Comparison of ENCODE assay signal across 8 cellular contexts in the genomic region with DNA sequence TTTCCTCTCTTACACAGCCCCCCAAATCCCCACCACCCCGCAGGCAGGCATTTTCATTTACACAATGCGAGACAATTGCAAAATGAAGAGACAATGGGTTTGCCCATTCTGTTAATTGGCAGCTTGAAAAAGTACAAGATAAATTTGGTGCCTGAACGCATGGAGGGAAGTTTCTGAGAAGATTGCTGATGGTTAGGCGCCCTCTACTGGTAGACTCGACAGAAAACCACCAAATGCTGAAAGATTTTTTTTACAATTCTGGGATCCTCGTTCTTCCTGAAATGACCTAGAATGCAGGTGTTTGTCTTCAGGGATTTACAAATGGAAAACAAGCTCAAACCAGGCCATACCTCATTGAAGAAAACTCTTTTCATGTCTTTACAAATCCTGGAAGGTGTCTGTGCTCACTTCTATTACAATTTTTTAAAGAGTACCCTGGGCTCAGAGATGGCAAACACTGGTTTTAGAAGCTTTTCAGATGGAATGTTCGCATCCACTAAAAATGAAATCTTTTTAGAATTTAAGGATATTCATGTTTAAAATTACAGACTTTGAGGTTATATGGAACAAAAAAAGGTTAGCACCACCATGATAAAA.
A peak's percentile ranks its signal among the peaks of the same experiment; 100 is the strongest.
DNase-seq lines count a peak whose midpoint lies in the region; ATAC-seq, FAIRE-seq and TF ChIP-seq lines count a peak whose summit lies in the region.

No MANE protein-coding gene starts in this region.

- no peak for TF ChIP-seq EP300 in HepG2 (IDR thresholded peaks at IDR 0.05; ENCODE audit: low read depth in 2 of 2, low read length in 2 of 2)
- no peak for TF ChIP-seq EP300 in HepG2 (CRISPR knock-in tag; IDR thresholded peaks at IDR 0.05; ENCODE audit: borderline replicate concordance)

- WGBS in HepG2 (ENCODE audit: low lambda C conversion rate) = 14% methylated on average over 7 of the region's 7 CpGs

- no TSS peak for BruUV-seq in HepG2 (replicated peaks; lab: Mats Ljungman, UMichigan)

- H4K20me1 ChIP-seq in HepG2 (ENCODE audit: insufficient read depth, low read length) = no peaks in the 10 kb centered on the region

- in situ Hi-C loops in HepG2 (cut with HindIII; ENCODE audit: extremely low pct_ligation_motif_present, low pct_unique_long_range_greater_than_20kb) = loop anchor here (10.0 to 25.0 kb wide), 2 partner anchors 664 to 1332 kb away; no protein-coding TSS in a partner anchor

- H3K36me3 Mint-ChIP-seq in WTC11 = peaks cover 13% of the 10 kb centered on the region

- H3K27me3 Mint-ChIP-seq in WTC11 (ENCODE audit: low read depth) = no peaks in the 10 kb centered on the region

- no peaks in the 10 kb centered on the region for H3K27me3 ChIP-seq in HepG2 (ENCODE audit: control insufficient read depth in 1 of 2, insufficient read depth in 2 of 2, low read length in 2 of 2)

- TF ChIP-seq RAD21 in HepG2 (CRISPR knock-in tag; IDR thresholded peaks at IDR 0.05) = peak; percentile 51; the same call in 1 of the 2 replicates

- CTCF ChIA-PET in WTC11 (lab: Charles Lee) (interaction anchor here (0.7 to 2.8 kb wide), 20 partner anchors 11 to 1895 kb away, joined by 3 to 24 read pairs (median 4); no protein-coding TSS in a partner anchor), HepG2 (lab: Yijun Ruan, JAX; ENCODE audit: low intra/inter-chr PET ratio, low total read pairs) (interaction anchor here (1.1 to 1.6 kb wide), 3 partner anchors 658 to 1331 kb away, joined by 3 to 5 read pairs (median 3); no protein-coding TSS in a partner anchor)

- peaks cover 18% of the 10 kb centered on the region for H3K9me3 Mint-ChIP-seq in WTC11

- no peak overlapping the region for H3K4me2 ChIP-seq in HepG2 (ENCODE audit: low read depth, low read length)

- no peaks in the 10 kb centered on the region for H3K79me2 ChIP-seq in HepG2 (ENCODE audit: insufficient read depth, low read length)

- peak; percentile 86 for FAIRE-seq in HepG2 (lab: Jason Lieb, UNC)

- no peak for TF ChIP-seq POLR2A in HepG2 (IDR thresholded peaks at IDR 0.05; ENCODE audit: insufficient read depth in 1 of 2, low read depth in 2 of 2, low read length in 2 of 2)

- TF ChIP-seq CTCF in WTC11 (IDR thresholded peaks at IDR 0.05) (peak; percentile 76), HepG2 (CRISPR knock-in tag; IDR thresholded peaks at IDR 0.05) (peak; percentile 79)

- POLR2A ChIA-PET in WTC11 (lab: Charles Lee) = no interaction called here
- POLR2A ChIA-PET in HepG2 (lab: Yijun Ruan, JAX) = no interaction called here

- H3K4me3 Mint-ChIP-seq in WTC11 = no peak overlapping the region

- H3K9ac ChIP-seq in HepG2 (ENCODE audit: insufficient read depth, low read depth, low read length) = no peak overlapping the region

- no peak overlapping the region for H3K27ac Mint-ChIP-seq in WTC11

- no peak overlapping the region for H2AFZ ChIP-seq in HepG2 (ENCODE audit: low read length)

- intact Hi-C loops in HepG2 (cut with micrococcal nuclease; ENCODE audit: unreplicated experiment) = loop anchor here (2.0 kb wide), 1 partner anchor 1332 kb away; no protein-coding TSS in a partner anchor

- H3K27ac ChIP-seq in HepG2 (ENCODE audit: extremely low read length, insufficient read depth, low read length) = no peak overlapping the region

- ATAC-seq in WTC11 (no peak), HepG2 (no peak), HG02973 (IDR thresholded peaks at IDR 0.05; ENCODE audit: unreplicated experiment) (no peak)

- H3K4me1 Mint-ChIP-seq in WTC11 = 0 out of 2 replicates have a peak, but pooled peaks cover 4% of the 10 kb centered on the region

- peak; percentile 59 for DNase-seq in NCI-H1436 (lab: John Stamatoyannopoulos, UW)
- no peak for DNase-seq in NCI-H1436 treated with DMSO at 0.1 percent for 48 hours (lab: John Stamatoyannopoulos, UW)
- peak; percentile 71 for DNase-seq in NCI-H1694 (lab: John Stamatoyannopoulos, UW)
- DNase-seq in WTC11 (ENCODE audit: low spot score) = peak; percentile 45
- peak; percentile 36 for DNase-seq in central memory CD4-positive, alpha-beta T cell
- peak; percentile 38 for DNase-seq in HepG2 (ENCODE audit: low spot score)
- peak; percentile 7 for DNase-seq in stimulated activated CD8-positive, alpha-beta memory T cell treated with anti-CD3 and anti-CD28 coated beads, Interleukin-12 subunit alpha, Interleukin-12 subunit beta, amount 100 ng/mL, for 24 hours (ENCODE audit: extremely low read depth)

- H3K4me3 ChIP-seq in HepG2 (replicated peaks in 1 of 3; ENCODE audit: insufficient read depth in 1 of 3, low read depth in 2 of 3, low read length in 3 of 3) = no peak overlapping the region

- no peaks in the 10 kb centered on the region for H3K36me3 ChIP-seq in HepG2 (replicated peaks in 1 of 2; ENCODE audit: control insufficient read depth in 1 of 2, insufficient read depth in 2 of 2, low read length in 2 of 2)

- peaks cover 17% of the 10 kb centered on the region for H3K4me1 ChIP-seq in HepG2 (ENCODE audit: insufficient read depth, low read length)

- peaks cover 16% of the 10 kb centered on the region for H3K9me3 ChIP-seq in HepG2 (ENCODE audit: low read length)

TF ChIP-seq in WTC11, 78 proteins besides CTCF, POLR2A, EP300 and RAD21 (continues in another document):
- TF ChIP-seq SMAD4 (CRISPR knock-in tag; IDR thresholded peaks at IDR 0.05) (no peak), ESRRA (CRISPR knock-in tag; IDR thresholded peaks at IDR 0.05; ENCODE audit: borderline replicate concordance) (no peak), NR1H2 (CRISPR knock-in tag; IDR thresholded peaks at IDR 0.05) (no peak), E2F1 (CRISPR knock-in tag; IDR thresholded peaks at IDR 0.05) (no peak), NR2C2 (CRISPR knock-in tag; IDR thresholded peaks at IDR 0.05) (no peak), GRHL2 (CRISPR knock-in tag; IDR thresholded peaks at IDR 0.05; ENCODE audit: insufficient replicate concordance, severe bottlenecking) (no peak)
- TF ChIP-seq, protein P1, sequence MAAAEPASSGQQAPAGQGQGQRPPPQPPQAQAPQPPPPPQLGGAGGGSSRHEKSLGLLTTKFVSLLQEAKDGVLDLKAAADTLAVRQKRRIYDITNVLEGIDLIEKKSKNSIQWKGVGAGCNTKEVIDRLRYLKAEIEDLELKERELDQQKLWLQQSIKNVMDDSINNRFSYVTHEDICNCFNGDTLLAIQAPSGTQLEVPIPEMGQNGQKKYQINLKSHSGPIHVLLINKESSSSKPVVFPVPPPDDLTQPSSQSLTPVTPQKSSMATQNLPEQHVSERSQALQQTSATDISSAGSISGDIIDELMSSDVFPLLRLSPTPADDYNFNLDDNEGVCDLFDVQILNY (CRISPR knock-in tag; IDR thresholded peaks at IDR 0.05) = no peak
- TF ChIP-seq, protein P2, sequence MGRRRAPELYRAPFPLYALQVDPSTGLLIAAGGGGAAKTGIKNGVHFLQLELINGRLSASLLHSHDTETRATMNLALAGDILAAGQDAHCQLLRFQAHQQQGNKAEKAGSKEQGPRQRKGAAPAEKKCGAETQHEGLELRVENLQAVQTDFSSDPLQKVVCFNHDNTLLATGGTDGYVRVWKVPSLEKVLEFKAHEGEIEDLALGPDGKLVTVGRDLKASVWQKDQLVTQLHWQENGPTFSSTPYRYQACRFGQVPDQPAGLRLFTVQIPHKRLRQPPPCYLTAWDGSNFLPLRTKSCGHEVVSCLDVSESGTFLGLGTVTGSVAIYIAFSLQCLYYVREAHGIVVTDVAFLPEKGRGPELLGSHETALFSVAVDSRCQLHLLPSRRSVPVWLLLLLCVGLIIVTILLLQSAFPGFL (CRISPR knock-in tag; IDR thresholded peaks at IDR 0.05; ENCODE audit: borderline replicate concordance) = no peak

TF ChIP-seq in HepG2, 621 proteins besides CTCF, POLR2A, EP300 and RAD21:
- TF ChIP-seq STAG1 (CRISPR knock-in tag; IDR thresholded peaks at IDR 0.05) (peak; percentile 85), BRF2 (CRISPR knock-in tag; IDR thresholded peaks at IDR 0.05) (no peak), ZNF362 (CRISPR knock-in tag; IDR thresholded peaks at IDR 0.05; ENCODE audit: borderline replicate concordance) (peak; percentile 48; the same call in 1 of the 2 replicates), SMC3 (IDR thresholded peaks at IDR 0.05; ENCODE audit: low read length) (peak; percentile 74)
